ENCODE assay signal across 10 cellular contexts in genomic region chr11:113313601-113314000, GRCh38. TPM values are rescaled to one million over a fixed set of nuclear protein-coding genes. Genes with fewer than 3 reads are reported as not detected.
A peak's percentile ranks its signal among the peaks of the same experiment; 100 is the strongest.
DNase-seq lines count a peak whose midpoint lies in the region; ATAC-seq and TF ChIP-seq lines count a peak whose summit lies in the region.
"Had no signal": no experiment of that assay in that cellular context is flagged by ENCODE, and none has a peak within 500 bp of the region (broad histone marks: within the 10 kb centered on the region; RNA-seq: fewer than 3 reads in every experiment).

No MANE protein-coding gene starts in this region.

- H3K4me1 Mint-ChIP-seq in activated naive CD4-positive, alpha-beta T cell treated with anti-CD3 and anti-CD28 coated beads, Interleukin-2, amount 50 U/mL, for 24 hours: peaks cover 48% of the 10 kb centered on the region
- H3K4me1 Mint-ChIP-seq in activated T-helper 1 cell treated with anti-CD3 and anti-CD28 coated beads, Interleukin-12 subunit alpha, Interleukin-12 subunit beta, Interleukin-2, Interleukin-4 antibody, amounts not matched to agents 30 ng/mL and 10 ng/mL and 1 ng/mL, durations not matched to agents 14 hours and 24 hours and 36 hours (ENCODE audit: low read depth): peaks cover 20% of the 10 kb centered on the region

- no peaks in the 10 kb centered on the region for H3K27me3 Mint-ChIP-seq in activated naive CD4-positive, alpha-beta T cell treated with anti-CD3 and anti-CD28 coated beads, Interleukin-2, amount 50 U/mL, for 24 hours
- H3K27me3 Mint-ChIP-seq in activated T-helper 1 cell treated with anti-CD3 and anti-CD28 coated beads, Interleukin-12 subunit alpha, Interleukin-12 subunit beta, Interleukin-2, Interleukin-4 antibody, amounts not matched to agents 30 ng/mL and 10 ng/mL and 1 ng/mL, durations not matched to agents 14 hours and 24 hours and 36 hours (ENCODE audit: insufficient read depth): no peaks in the 10 kb centered on the region

- H3K27ac Mint-ChIP-seq in activated naive CD4-positive, alpha-beta T cell treated with anti-CD3 and anti-CD28 coated beads, Interleukin-2, amount 50 U/mL, for 24 hours: peak overlapping the region; percentile 89
- H3K27ac Mint-ChIP-seq in activated T-helper 1 cell treated with anti-CD3 and anti-CD28 coated beads, Interleukin-12 subunit alpha, Interleukin-12 subunit beta, Interleukin-2, Interleukin-4 antibody, amounts not matched to agents 30 ng/mL and 10 ng/mL and 1 ng/mL, durations not matched to agents 14 hours and 24 hours and 36 hours: peak overlapping the region; percentile 60

- intact Hi-C loops in activated T-helper 1 cell treated with anti-CD3 and anti-CD28 coated beads, Interleukin-12 subunit alpha, Interleukin-12 subunit beta, Interleukin-2, Interleukin-4 antibody, amounts not matched to agents 30 ng/mL and 10 ng/mL and 1 ng/mL, durations not matched to agents 14 hours and 24 hours and 36 hours (cut with micrococcal nuclease): loop anchor here (5.0 to 10.0 kb wide), 3 partner anchors 279 to 1911 kb away; no protein-coding TSS in a partner anchor
- intact Hi-C loops in transverse colon (cut with DNase I; ENCODE audit: low total_unique reads): no loop called here

- peak overlapping the region; percentile 86 to 94 (median 92) for H3K27ac ChIP-seq in transverse colon
- H3K27ac ChIP-seq: HL-60 had no signal

- H3K9me3 ChIP-seq in transverse colon: no peaks in the 10 kb centered on the region
- H3K9me3 ChIP-seq: upper lobe of left lung had no signal

- H3K36me3 ChIP-seq in kidney epithelial cell (ENCODE audit: control insufficient read depth, insufficient read depth, low read length): no peaks in the 10 kb centered on the region
- H3K36me3 ChIP-seq in transverse colon: peaks cover 0 to 4% (median 0%) of the 10 kb centered on the region in 4 donors

- in situ Hi-C loops in transverse colon (cut with MboI; ENCODE audit: low pct_ligation_motif_present in 1 of 4, low pct_unique_long_range_greater_than_20kb in 1 of 4, low sequenced_read_pairs in 3 of 4): loop anchor here in 3 of 4 donors (5.0 to 25.0 kb wide), 4 partner anchors 219 to 424 kb away; no protein-coding TSS in a partner anchor

- H3K4me1 ChIP-seq in transverse colon: peaks cover 0 to 16% (median 6%) of the 10 kb centered on the region in 4 donors

- TF ChIP-seq EP300 in transverse colon (IDR thresholded peaks at IDR 0.05; ENCODE audit: low read depth): no peak

- WGBS in transverse colon (ENCODE audit: low coverage in 1 of 2), 2 donors: 57 to 81% methylated on average over 1 to 3 of the region's 3 CpGs

- peak overlapping the region; percentile 87 for H3K4me3 Mint-ChIP-seq in activated naive CD4-positive, alpha-beta T cell treated with anti-CD3 and anti-CD28 coated beads, Interleukin-2, amount 50 U/mL, for 24 hours
- H3K4me3 Mint-ChIP-seq in activated T-helper 1 cell treated with anti-CD3 and anti-CD28 coated beads, Interleukin-12 subunit alpha, Interleukin-12 subunit beta, Interleukin-2, Interleukin-4 antibody, amounts not matched to agents 30 ng/mL and 10 ng/mL and 1 ng/mL, durations not matched to agents 14 hours and 24 hours and 36 hours: peak overlapping the region; percentile 78

- no peaks in the 10 kb centered on the region for H3K9me3 Mint-ChIP-seq in activated naive CD4-positive, alpha-beta T cell treated with anti-CD3 and anti-CD28 coated beads, Interleukin-2, amount 50 U/mL, for 24 hours
- H3K9me3 Mint-ChIP-seq in activated T-helper 1 cell treated with anti-CD3 and anti-CD28 coated beads, Interleukin-12 subunit alpha, Interleukin-12 subunit beta, Interleukin-2, Interleukin-4 antibody, amounts not matched to agents 30 ng/mL and 10 ng/mL and 1 ng/mL, durations not matched to agents 14 hours and 24 hours and 36 hours: no peaks in the 10 kb centered on the region

- H3K4me3 ChIP-seq in kidney epithelial cell (ENCODE audit: low read depth, low read length): no peak overlapping the region
- H3K4me3 ChIP-seq in transverse colon: no peak overlapping the region

- DNase-seq in activated naive CD4-positive, alpha-beta T cell treated with Interleukin-2 at 50 U/mL for 16 hours: no peak
- DNase-seq in activated T-helper 1 cell treated with anti-CD3 and anti-CD28 coated beads, Interleukin-12 subunit alpha, Interleukin-12 subunit beta, Interleukin-2, Interleukin-4 antibody, amounts not matched to agents 30 ng/mL and 10 ng/mL and 1 ng/mL, durations not matched to agents 14 hours and 24 hours and 36 hours (ENCODE audit: low spot score): no peak
- peak; percentile 21 for DNase-seq in kidney epithelial cell (ENCODE audit: low read depth)
- DNase-seq in transverse colon: no peak
- DNase-seq in NCI-H2029 treated with DMSO at 0.1 percent for 48 hours (lab: John Stamatoyannopoulos, UW): no peak

- peaks cover 13% of the 10 kb centered on the region for H3K36me3 Mint-ChIP-seq in activated naive CD4-positive, alpha-beta T cell treated with anti-CD3 and anti-CD28 coated beads, Interleukin-2, amount 50 U/mL, for 24 hours
- peaks cover 7% of the 10 kb centered on the region for H3K36me3 Mint-ChIP-seq in activated T-helper 1 cell treated with anti-CD3 and anti-CD28 coated beads, Interleukin-12 subunit alpha, Interleukin-12 subunit beta, Interleukin-2, Interleukin-4 antibody, amounts not matched to agents 30 ng/mL and 10 ng/mL and 1 ng/mL, durations not matched to agents 14 hours and 24 hours and 36 hours (ENCODE audit: low read depth)

- TF ChIP-seq POLR2A in transverse colon (IDR thresholded peaks at IDR 0.05): no peak

- TF ChIP-seq CTCF in kidney epithelial cell (IDR thresholded peaks at IDR 0.05; ENCODE audit: insufficient read depth, low read length, poor library complexity, severe bottlenecking) (no peak), transverse colon (IDR thresholded peaks at IDR 0.05) (no peak)

- H3K27me3 ChIP-seq in kidney epithelial cell (ENCODE audit: control insufficient read depth, insufficient read depth, low read length): no peaks in the 10 kb centered on the region
- no peaks in the 10 kb centered on the region for H3K27me3 ChIP-seq in transverse colon
- H3K27me3 ChIP-seq: upper lobe of left lung had no signal

- ATAC-seq in HG02885 (IDR thresholded peaks at IDR 0.05; ENCODE audit: poor library complexity, unreplicated experiment) (no peak), GM19351 (IDR thresholded peaks at IDR 0.05; ENCODE audit: unreplicated experiment) (no peak)

RNA-seq across cellular contexts. Expression of gene TTC12, which starts 0.8 kb away (rescaled TPM):
- 7.4 and 8.5 TPM in 2 replicates for total RNA-seq in activated T-helper 1 cell treated with anti-CD3 and anti-CD28 coated beads, Interleukin-12 subunit alpha, Interleukin-12 subunit beta, Interleukin-2, Interleukin-4 antibody, amounts not matched to agents 30 ng/mL and 10 ng/mL and 1 ng/mL, durations not matched to agents 14 hours and 24 hours and 36 hours
- total RNA-seq in kidney epithelial cell: 15.2 and 17.1 TPM in 2 replicates
- 10 to 100 TPM; 10.3 to 24.1 (median 16.0) TPM for total RNA-seq in transverse colon
